Comparison of ENCODE assay signal across 8 cellular contexts in the genomic region with DNA sequence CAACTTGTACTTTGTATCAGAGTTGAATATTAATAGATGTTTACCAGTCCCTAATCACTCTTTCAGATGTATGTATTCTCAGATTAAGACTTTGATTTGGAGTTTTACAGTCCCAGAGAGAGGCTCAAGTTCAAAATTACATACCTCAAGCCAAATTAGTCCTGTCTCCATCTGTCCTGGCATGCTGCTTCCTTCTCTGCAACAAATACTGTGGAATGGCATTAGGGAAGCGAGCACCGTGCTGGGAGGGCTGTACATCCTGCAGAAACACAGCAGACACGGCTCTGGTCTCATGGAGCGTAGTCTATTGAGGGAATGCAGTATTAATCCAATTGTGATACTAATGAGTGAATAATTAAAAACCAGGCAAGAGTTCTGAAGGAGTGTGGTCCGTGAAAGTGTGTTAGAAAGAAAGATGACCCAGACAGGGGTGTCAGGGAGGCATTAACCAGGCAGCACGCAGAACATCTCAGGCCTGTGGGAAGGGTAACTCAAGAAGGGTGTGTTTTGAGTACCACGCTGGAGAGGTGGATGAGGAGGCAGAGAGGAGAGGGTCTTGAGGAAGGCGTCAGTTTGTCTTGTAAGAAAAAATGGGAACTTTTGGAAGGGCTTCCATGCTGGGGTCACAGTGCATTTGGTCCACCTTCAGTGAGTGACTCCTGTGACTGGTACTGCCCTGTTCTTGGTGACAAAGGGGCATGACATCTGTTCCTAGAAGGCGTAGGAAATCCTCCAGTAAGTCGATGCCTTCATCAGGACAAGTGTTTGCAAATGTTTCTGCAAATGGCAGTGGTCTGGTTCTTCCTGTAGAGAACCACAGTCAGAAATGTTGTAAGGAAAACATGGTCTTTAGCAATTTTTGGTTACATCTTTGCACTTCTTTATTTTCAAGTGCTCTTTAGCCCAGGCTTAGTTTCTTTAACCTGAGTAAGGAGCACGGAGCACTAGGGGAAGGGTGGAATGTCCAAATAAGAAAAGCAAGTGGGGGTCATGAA. TPM values are rescaled to one million over a fixed set of nuclear protein-coding genes. Genes with fewer than 3 reads are reported as not detected.
DNase-seq lines count a peak whose midpoint lies in the region; ATAC-seq and TF ChIP-seq lines count a peak whose summit lies in the region.

No MANE protein-coding gene starts in this region.

- H3K36me3 ChIP-seq in hepatocyte (replicated peaks; ENCODE audit: insufficient read depth, low read depth): no peaks in the 10 kb centered on the region
- H3K36me3 ChIP-seq in stomach: peaks cover 0 to 2% (median 0%) of the 10 kb centered on the region in 4 donors

- no peak for TF ChIP-seq POLR2A in stomach (IDR thresholded peaks at IDR 0.05)

- peak overlapping the region; percentile 92 to 95 for H3K4me3 Mint-ChIP-seq in activated T-cell treated with anti-CD3 and anti-CD28 coated beads, Interleukin-2, amount 50 U/mL, for 72 hours

- no peaks in the 10 kb centered on the region for H3K9me3 ChIP-seq in hepatocyte (ENCODE audit: low read depth)
- peaks cover 0 to 2% (median 0%) of the 10 kb centered on the region in 4 donors for H3K9me3 ChIP-seq in stomach

- H2AFZ ChIP-seq in hepatocyte: peak overlapping the region; percentile 46

- H3K79me2 ChIP-seq in hepatocyte: peaks cover 56% of the 10 kb centered on the region

- intact Hi-C loops in stomach (cut with DNase I; ENCODE audit: low total_unique reads): loop anchor here (10.0 kb wide), 1 partner anchor 72 kb away; a partner anchor contains a TSS

- peak overlapping the region; percentile 93 for H3K4me2 ChIP-seq in hepatocyte

- H3K36me3 Mint-ChIP-seq in activated T-cell treated with anti-CD3 and anti-CD28 coated beads, Interleukin-2, amount 50 U/mL, for 72 hours (ENCODE audit: insufficient read depth in 2 of 2): peaks cover 7 to 13% of the 10 kb centered on the region in 2 donors

- WGBS in hepatocyte (ENCODE audit: low lambda C conversion rate, missing lambda C conversion rate): 40% methylated on average over 11 of the region's 11 CpGs
- 20 to 33% (median 24%) methylated on average over 11 of the region's 11 CpGs for WGBS in stomach, 5 donors

- peaks cover 6% of the 10 kb centered on the region for H4K20me1 ChIP-seq in hepatocyte (ENCODE audit: insufficient read depth, poor library complexity, severe bottlenecking)

- peak overlapping the region; percentile 90 for H3K27ac Mint-ChIP-seq in activated T-cell treated with anti-CD3 and anti-CD28 coated beads, Interleukin-2, amount 50 U/mL, for 72 hours

- no peaks in the 10 kb centered on the region for H3K27me3 Mint-ChIP-seq in activated T-cell treated with anti-CD3 and anti-CD28 coated beads, Interleukin-2, amount 50 U/mL, for 72 hours (ENCODE audit: low read depth)

- no peak for TF ChIP-seq CTCF in VCaP (conservative IDR thresholded peaks at IDR 0.05)
- no peak for TF ChIP-seq CTCF in hepatocyte (IDR thresholded peaks at IDR 0.05; ENCODE audit: poor library complexity)
- TF ChIP-seq CTCF in stomach (IDR thresholded peaks at IDR 0.05): no peak

- H3K4me3 ChIP-seq in hepatocyte: peak overlapping the region; percentile 82
- H3K4me3 ChIP-seq in stomach: peak overlapping the region; percentile 70 to 87 (median 80)

- H3K4me1 Mint-ChIP-seq in activated T-cell treated with anti-CD3 and anti-CD28 coated beads, Interleukin-2, amount 50 U/mL, for 72 hours (ENCODE audit: low read depth): peaks cover 33% of the 10 kb centered on the region

- DNase-seq in activated T-cell treated with anti-CD3 and anti-CD28 coated beads, Interleukin-2, amount 50 U/mL, for 72 hours: no peak
- DNase-seq in activated T-cell treated with anti-CD3 and anti-CD28 coated beads, Interleukin-2, amount 50 U/mL, for 1 hour: no peak
- DNase-seq in hepatocyte (ENCODE audit: low spot score) (no peak), stomach (no peak)
- no peak for DNase-seq in activated CD4-positive, alpha-beta T cell treated with anti-CD3 and anti-CD28 coated beads for 1 hour

- H3K4me1 ChIP-seq in hepatocyte (ENCODE audit: insufficient read depth) (peaks cover 27% of the 10 kb centered on the region), stomach (peaks cover 41 to 75% (median 54%) of the 10 kb centered on the region in 4 donors)

- H3K27me3 ChIP-seq in hepatocyte (no peaks in the 10 kb centered on the region), stomach (no peaks in the 10 kb centered on the region)

- no peak for ATAC-seq in activated T-cell treated with anti-CD3 and anti-CD28 coated beads, Interleukin-2, amount 50 U/mL, for 72 hours (replicated peaks in 1 of 2)
- ATAC-seq in GM21576 (IDR thresholded peaks at IDR 0.05; ENCODE audit: unreplicated experiment) (no peak), GM18867 (IDR thresholded peaks at IDR 0.05; ENCODE audit: unreplicated experiment) (no peak)

- no peaks in the 10 kb centered on the region for H3K9me2 ChIP-seq in hepatocyte (replicated peaks; ENCODE audit: insufficient read depth)

- no peak for TF ChIP-seq EP300 in stomach (IDR thresholded peaks at IDR 0.05)

- H3K27ac ChIP-seq in VCaP (peak overlapping the region; percentile 94), hepatocyte (peak overlapping the region; percentile 83), stomach (peak overlapping the region; percentile 23 to 95 (median 89))

- no peaks in the 10 kb centered on the region for H3K9me3 Mint-ChIP-seq in activated T-cell treated with anti-CD3 and anti-CD28 coated beads, Interleukin-2, amount 50 U/mL, for 72 hours

RNA-seq across cellular contexts. Expression of a gene that starts 1.6 kb away (rescaled TPM):
- total RNA-seq in activated T-cell treated with anti-CD3 and anti-CD28 coated beads, Interleukin-2, amount 50 U/mL, for 72 hours: 10 to 100 TPM; 31.7 to 32.3 TPM
- total RNA-seq in hepatocyte (41.7 and 47.7 TPM in 2 replicates), stomach (100 to 1,000 TPM in 1 of 5 donors, 10 to 100 TPM in 4; 24.1 to 277 (median 41.4) TPM)
- polyA plus RNA-seq in hepatocyte (45.4 and 54.3 TPM in 2 replicates), stomach (10 to 100 TPM; 43.8 to 90.6 (median 58.9) TPM)
